In the genomic region with DNA sequence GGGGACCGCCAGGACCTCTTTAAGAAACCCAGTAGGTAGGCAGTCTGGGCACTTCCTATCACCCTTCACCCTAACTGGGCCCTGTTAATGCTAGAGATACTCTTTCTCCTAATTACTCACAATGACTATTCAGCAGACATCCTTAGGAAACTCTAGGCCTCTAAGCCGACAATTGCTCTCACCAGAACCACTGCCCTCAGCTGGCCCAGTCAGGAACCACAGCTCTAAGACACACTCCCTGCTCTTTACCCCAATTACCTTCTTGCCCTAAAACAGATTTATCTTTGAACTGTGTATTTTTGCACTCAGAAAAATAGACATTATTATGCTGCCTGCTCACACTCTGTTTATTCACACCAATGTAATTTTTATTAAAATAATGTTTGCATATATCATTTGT, we compare ENCODE assay signal across 1 cellular context.
TF ChIP-seq lines count a peak whose summit lies in the region.

No MANE protein-coding gene starts in this region.

TF ChIP-seq in GM23338, 12 proteins besides CTCF, POLR2A, EP300 and RAD21 (continued from another document):
- TF ChIP-seq, protein P1, sequence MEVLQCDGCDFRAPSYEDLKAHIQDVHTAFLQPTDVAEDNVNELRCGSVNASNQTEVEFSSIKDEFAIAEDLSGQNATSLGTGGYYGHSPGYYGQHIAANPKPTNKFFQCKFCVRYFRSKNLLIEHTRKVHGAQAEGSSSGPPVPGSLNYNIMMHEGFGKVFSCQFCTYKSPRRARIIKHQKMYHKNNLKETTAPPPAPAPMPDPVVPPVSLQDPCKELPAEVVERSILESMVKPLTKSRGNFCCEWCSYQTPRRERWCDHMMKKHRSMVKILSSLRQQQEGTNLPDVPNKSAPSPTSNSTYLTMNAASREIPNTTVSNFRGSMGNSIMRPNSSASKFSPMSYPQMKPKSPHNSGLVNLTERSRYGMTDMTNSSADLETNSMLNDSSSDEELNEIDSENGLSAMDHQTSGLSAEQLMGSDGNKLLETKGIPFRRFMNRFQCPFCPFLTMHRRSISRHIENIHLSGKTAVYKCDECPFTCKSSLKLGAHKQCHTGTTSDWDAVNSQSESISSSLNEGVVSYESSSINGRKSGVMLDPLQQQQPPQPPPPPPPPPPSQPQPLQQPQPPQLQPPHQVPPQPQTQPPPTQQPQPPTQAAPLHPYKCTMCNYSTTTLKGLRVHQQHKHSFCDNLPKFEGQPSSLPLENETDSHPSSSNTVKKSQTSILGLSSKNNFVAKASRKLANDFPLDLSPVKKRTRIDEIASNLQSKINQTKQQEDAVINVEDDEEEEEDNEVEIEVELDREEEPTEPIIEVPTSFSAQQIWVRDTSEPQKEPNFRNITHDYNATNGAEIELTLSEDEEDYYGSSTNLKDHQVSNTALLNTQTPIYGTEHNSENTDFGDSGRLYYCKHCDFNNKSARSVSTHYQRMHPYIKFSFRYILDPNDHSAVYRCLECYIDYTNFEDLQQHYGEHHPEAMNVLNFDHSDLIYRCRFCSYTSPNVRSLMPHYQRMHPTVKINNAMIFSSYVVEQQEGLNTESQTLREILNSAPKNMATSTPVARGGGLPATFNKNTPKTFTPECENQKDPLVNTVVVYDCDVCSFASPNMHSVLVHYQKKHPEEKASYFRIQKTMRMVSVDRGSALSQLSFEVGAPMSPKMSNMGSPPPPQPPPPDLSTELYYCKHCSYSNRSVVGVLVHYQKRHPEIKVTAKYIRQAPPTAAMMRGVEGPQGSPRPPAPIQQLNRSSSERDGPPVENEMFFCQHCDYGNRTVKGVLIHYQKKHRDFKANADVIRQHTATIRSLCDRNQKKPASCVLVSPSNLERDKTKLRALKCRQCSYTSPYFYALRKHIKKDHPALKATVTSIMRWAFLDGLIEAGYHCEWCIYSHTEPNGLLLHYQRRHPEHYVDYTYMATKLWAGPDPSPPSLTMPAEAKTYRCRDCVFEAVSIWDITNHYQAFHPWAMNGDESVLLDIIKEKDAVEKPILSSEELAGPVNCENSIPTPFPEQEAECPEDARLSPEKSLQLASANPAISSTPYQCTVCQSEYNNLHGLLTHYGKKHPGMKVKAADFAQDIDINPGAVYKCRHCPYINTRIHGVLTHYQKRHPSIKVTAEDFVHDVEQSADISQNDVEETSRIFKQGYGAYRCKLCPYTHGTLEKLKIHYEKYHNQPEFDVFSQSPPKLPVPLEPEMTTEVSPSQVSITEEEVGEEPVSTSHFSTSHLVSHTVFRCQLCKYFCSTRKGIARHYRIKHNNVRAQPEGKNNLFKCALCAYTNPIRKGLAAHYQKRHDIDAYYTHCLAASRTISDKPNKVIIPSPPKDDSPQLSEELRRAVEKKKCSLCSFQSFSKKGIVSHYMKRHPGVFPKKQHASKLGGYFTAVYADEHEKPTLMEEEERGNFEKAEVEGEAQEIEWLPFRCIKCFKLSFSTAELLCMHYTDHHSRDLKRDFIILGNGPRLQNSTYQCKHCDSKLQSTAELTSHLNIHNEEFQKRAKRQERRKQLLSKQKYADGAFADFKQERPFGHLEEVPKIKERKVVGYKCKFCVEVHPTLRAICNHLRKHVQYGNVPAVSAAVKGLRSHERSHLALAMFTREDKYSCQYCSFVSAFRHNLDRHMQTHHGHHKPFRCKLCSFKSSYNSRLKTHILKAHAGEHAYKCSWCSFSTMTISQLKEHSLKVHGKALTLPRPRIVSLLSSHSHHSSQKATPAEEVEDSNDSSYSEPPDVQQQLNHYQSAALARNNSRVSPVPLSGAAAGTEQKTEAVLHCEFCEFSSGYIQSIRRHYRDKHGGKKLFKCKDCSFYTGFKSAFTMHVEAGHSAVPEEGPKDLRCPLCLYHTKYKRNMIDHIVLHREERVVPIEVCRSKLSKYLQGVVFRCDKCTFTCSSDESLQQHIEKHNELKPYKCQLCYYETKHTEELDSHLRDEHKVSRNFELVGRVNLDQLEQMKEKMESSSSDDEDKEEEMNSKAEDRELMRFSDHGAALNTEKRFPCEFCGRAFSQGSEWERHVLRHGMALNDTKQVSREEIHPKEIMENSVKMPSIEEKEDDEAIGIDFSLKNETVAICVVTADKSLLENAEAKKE (CRISPR knock-in tag; IDR thresholded peaks at IDR 0.05): no peak
- TF ChIP-seq CREB1 (CRISPR knock-in tag; IDR thresholded peaks at IDR 0.05; ENCODE audit: low read depth): no peak
- no peak for TF ChIP-seq JUNB (IDR thresholded peaks at IDR 0.05; ENCODE audit: unreplicated experiment)
- no peak for TF ChIP-seq NANOG (IDR thresholded peaks at IDR 0.05; ENCODE audit: borderline replicate concordance)
- TF ChIP-seq, protein P2, sequence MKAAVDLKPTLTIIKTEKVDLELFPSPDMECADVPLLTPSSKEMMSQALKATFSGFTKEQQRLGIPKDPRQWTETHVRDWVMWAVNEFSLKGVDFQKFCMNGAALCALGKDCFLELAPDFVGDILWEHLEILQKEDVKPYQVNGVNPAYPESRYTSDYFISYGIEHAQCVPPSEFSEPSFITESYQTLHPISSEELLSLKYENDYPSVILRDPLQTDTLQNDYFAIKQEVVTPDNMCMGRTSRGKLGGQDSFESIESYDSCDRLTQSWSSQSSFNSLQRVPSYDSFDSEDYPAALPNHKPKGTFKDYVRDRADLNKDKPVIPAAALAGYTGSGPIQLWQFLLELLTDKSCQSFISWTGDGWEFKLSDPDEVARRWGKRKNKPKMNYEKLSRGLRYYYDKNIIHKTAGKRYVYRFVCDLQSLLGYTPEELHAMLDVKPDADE (IDR thresholded peaks at IDR 0.05): no peak
- no peak for TF ChIP-seq STAT1 (IDR thresholded peaks at IDR 0.05; ENCODE audit: unreplicated experiment)
- TF ChIP-seq EZH2 (IDR thresholded peaks at IDR 0.05; ENCODE audit: low read depth, unreplicated experiment): no peak
